Comparison of ENCODE assay signal across 28 cellular contexts in the genomic region with DNA sequence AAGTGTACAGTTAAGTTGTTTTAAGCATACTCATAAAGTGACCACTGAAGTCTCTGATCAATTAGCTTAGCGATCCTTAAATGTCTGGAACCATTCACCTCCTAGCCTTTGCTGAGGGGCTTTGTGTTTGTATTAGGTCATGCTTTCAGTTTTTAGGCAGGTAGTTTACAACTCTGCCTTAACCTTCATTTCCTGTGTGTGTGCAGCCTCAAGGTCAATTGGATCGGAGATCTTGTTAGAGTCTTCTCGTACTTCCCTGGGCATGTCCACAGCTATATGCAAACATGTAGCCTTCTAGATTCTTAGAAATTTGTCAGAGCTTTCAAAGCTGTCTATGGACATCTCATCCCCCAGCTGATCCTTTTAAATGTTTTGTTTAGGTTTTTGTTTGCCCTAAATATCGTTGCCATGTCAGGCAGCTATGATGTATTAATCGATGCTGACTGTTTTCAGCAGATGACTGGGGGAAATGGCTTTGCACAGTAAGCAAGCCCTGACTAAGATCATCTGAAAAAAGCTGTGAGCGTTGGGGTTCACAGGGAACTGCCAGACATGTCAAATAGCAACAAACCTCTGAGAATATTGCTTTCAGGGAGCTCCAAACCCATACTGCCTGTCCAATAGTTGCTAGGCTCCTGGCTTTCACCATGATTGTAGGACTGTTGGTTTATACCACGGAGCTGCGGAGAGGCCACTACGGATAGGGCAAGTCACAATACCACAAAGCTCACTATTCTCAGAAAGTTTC. TPM values are rescaled to one million over a fixed set of nuclear protein-coding genes. Genes with fewer than 3 reads are reported as not detected.
A peak's percentile ranks its signal among the peaks of the same experiment; 100 is the strongest.
DNase-seq lines count a peak whose midpoint lies in the region; ATAC-seq lines count a peak whose summit lies in the region.
"Had no signal": no experiment of that assay in that cellular context is flagged by ENCODE, and none has a peak within 500 bp of the region (broad histone marks: within the 10 kb centered on the region; RNA-seq: fewer than 3 reads in every experiment).

No MANE protein-coding gene starts in this region.

- no peaks in the 10 kb centered on the region for H3K9me3 Mint-ChIP-seq in activated naive CD8-positive, alpha-beta T cell treated with anti-CD3 and anti-CD28 coated beads, Interleukin-2, amount 10 ng/mL, durations not matched to agents 7 days and 5 days
- peaks cover 0 to 7% of the 10 kb centered on the region in 2 donors for H3K9me3 Mint-ChIP-seq in stimulated activated naive CD8-positive, alpha-beta T cell treated with anti-CD3 and anti-CD28 coated beads, Interleukin-15, amount 100 ng/mL, for 72 hours
- H3K9me3 Mint-ChIP-seq: type B pancreatic cell had no signal

- H3K9me3 ChIP-seq in GM23248 (ENCODE audit: low read depth): no peaks in the 10 kb centered on the region

- no peaks in the 10 kb centered on the region for H3K9me2 ChIP-seq in GM23248 (ENCODE audit: insufficient read depth)

- H3F3A ChIP-seq in GM23248 (ENCODE audit: insufficient read depth): no peaks in the 10 kb centered on the region

- no peaks in the 10 kb centered on the region for H3K79me2 ChIP-seq in GM23248 (ENCODE audit: insufficient read depth)

- peak overlapping the region; percentile 26 for H3K27ac Mint-ChIP-seq in activated naive CD8-positive, alpha-beta T cell treated with anti-CD3 and anti-CD28 coated beads, Interleukin-2, amount 10 ng/mL, durations not matched to agents 7 days and 5 days
- no peak overlapping the region for H3K27ac Mint-ChIP-seq in stimulated activated naive CD8-positive, alpha-beta T cell treated with anti-CD3 and anti-CD28 coated beads, Interleukin-15, amount 100 ng/mL, for 72 hours
- H3K27ac Mint-ChIP-seq: naive B cell, type B pancreatic cell, WTC11 had no signal

- no peaks in the 10 kb centered on the region for H4K20me1 ChIP-seq in GM23248 (ENCODE audit: insufficient read depth)

- H2AFZ ChIP-seq in GM23248: no peak overlapping the region

- H3K4me3 ChIP-seq in GM23248: no peak overlapping the region
- H3K4me3 ChIP-seq: breast epithelium, left lung, smooth muscle cell had no signal

- 58 to 63% methylated on average over 9 of the region's 9 CpGs for WGBS in GM23248 (ENCODE audit: low coverage in 1 of 2, low lambda C conversion rate in 2 of 2, missing lambda C conversion rate in 2 of 2), 2 experiments

- ATAC-seq in activated naive CD8-positive, alpha-beta T cell treated with anti-CD3 and anti-CD28 coated beads, Interleukin-2, amount 10 ng/mL, durations not matched to agents 7 days and 5 days (ENCODE audit: low read depth): peak; percentile 82
- peak; percentile 94 for ATAC-seq in stimulated activated naive CD8-positive, alpha-beta T cell treated with anti-CD3 and anti-CD28 coated beads, Interleukin-15, amount 100 ng/mL, for 72 hours
- ATAC-seq: left lung, WTC11 had no signal

- in situ Hi-C loops in GM23248 (cut with MboI): no loop called here

- H3K27me3 Mint-ChIP-seq in activated naive CD8-positive, alpha-beta T cell treated with anti-CD3 and anti-CD28 coated beads, Interleukin-2, amount 10 ng/mL, durations not matched to agents 7 days and 5 days: no peaks in the 10 kb centered on the region
- H3K27me3 Mint-ChIP-seq in stimulated activated naive CD8-positive, alpha-beta T cell treated with anti-CD3 and anti-CD28 coated beads, Interleukin-15, amount 100 ng/mL, for 72 hours: no peaks in the 10 kb centered on the region
- H3K27me3 Mint-ChIP-seq: type B pancreatic cell had no signal

- no peak overlapping the region for H3K4me2 ChIP-seq in GM23248 (ENCODE audit: unreplicated experiment)
- H3K4me2 ChIP-seq: smooth muscle cell had no signal

- no peaks in the 10 kb centered on the region for H3K36me3 Mint-ChIP-seq in activated naive CD8-positive, alpha-beta T cell treated with anti-CD3 and anti-CD28 coated beads, Interleukin-2, amount 10 ng/mL, durations not matched to agents 7 days and 5 days
- H3K36me3 Mint-ChIP-seq: naive B cell, type B pancreatic cell had no signal

- peaks cover 1% of the 10 kb centered on the region for H3K4me1 Mint-ChIP-seq in activated naive CD8-positive, alpha-beta T cell treated with anti-CD3 and anti-CD28 coated beads, Interleukin-2, amount 10 ng/mL, durations not matched to agents 7 days and 5 days
- peaks cover 14% of the 10 kb centered on the region for H3K4me1 Mint-ChIP-seq in stimulated activated naive CD8-positive, alpha-beta T cell treated with anti-CD3 and anti-CD28 coated beads, Interleukin-15, amount 100 ng/mL, for 72 hours
- H3K4me1 Mint-ChIP-seq: naive B cell, WTC11 had no signal

- no peaks in the 10 kb centered on the region for H3K36me3 ChIP-seq in GM23248 (ENCODE audit: low read depth)
- H3K36me3 ChIP-seq: breast epithelium, left lung had no signal

- H3K4me1 ChIP-seq in GM23248 (ENCODE audit: insufficient read depth): no peaks in the 10 kb centered on the region
- H3K4me1 ChIP-seq: breast epithelium, left lung had no signal

- H3K27ac ChIP-seq in GM23248: no peak overlapping the region
- H3K27ac ChIP-seq: breast epithelium, epithelial cell of prostate, left lung had no signal

- no peak overlapping the region for H3K9ac ChIP-seq in GM23248

- peak overlapping the region; percentile 21 for H3K4me3 Mint-ChIP-seq in activated naive CD8-positive, alpha-beta T cell treated with anti-CD3 and anti-CD28 coated beads, Interleukin-2, amount 10 ng/mL, durations not matched to agents 7 days and 5 days
- H3K4me3 Mint-ChIP-seq in stimulated activated naive CD8-positive, alpha-beta T cell treated with anti-CD3 and anti-CD28 coated beads, Interleukin-15, amount 100 ng/mL, for 72 hours: peak overlapping the region; percentile 7 to 11
- H3K4me3 Mint-ChIP-seq: naive B cell, type B pancreatic cell, WTC11 had no signal

- H3K27me3 ChIP-seq in GM23248 (replicated peaks; ENCODE audit: insufficient read depth): no peaks in the 10 kb centered on the region
- H3K27me3 ChIP-seq: breast epithelium, left lung had no signal

- DNase-seq in activated CD4-positive, alpha-beta T cell treated with anti-CD3 and anti-CD28 coated beads for 48 hours: peak; percentile 9
- DNase-seq in activated CD4-positive, alpha-beta T cell treated with anti-CD3 and anti-CD28 coated beads for 1 hour: no peak
- DNase-seq in stimulated activated CD4-positive, alpha-beta T cell treated with anti-CD3 and anti-CD28 coated beads, Interleukin-1b, Interleukin-23, amount 100 ng/mL, for 48 hours: peak; percentile 11
- DNase-seq in stimulated activated CD4-positive, alpha-beta T cell treated with anti-CD3 and anti-CD28 coated beads, Interleukin-2, amount 100 ng/mL, for 48 hours: no peak
- DNase-seq in activated naive CD8-positive, alpha-beta T cell treated with anti-CD3 and anti-CD28 coated beads, Interleukin-2, amount 10 ng/mL, durations not matched to agents 7 days and 5 days: no peak
- peak in 1 of 2 donors; percentile 38 for DNase-seq in stimulated activated naive CD8-positive, alpha-beta T cell treated with anti-CD3 and anti-CD28 coated beads, Interleukin-15, amount 100 ng/mL, for 72 hours
- DNase-seq in GM23248: no peak
- DNase-seq in NCI-H82 (lab: John Stamatoyannopoulos, UW): no peak
- DNase-seq: activated effector memory CD4-positive, alpha-beta T cell treated with Interleukin-2 at 50 U/mL for 16 hours; amygdala; effector CD4-positive, alpha-beta T cell; glutamatergic neuron; left lung; naive B cell; NCI-H1092 treated with DMSO at 0.1 percent for 48 hours; NCI-H1930; NCI-H524 treated with DMSO at 0.1 percent for 48 hours; retina; Right ventricle myocardium superior; stimulated activated CD4-positive, alpha-beta T cell treated with anti-CD3 and anti-CD28 coated beads, Interleukin-2, amount 100 ng/mL, for 24 hours; substantia nigra had no signal

- POLR2A ChIA-PET in activated naive CD8-positive, alpha-beta T cell treated with anti-CD3 and anti-CD28 coated beads, Interleukin-2, amount 10 ng/mL, durations not matched to agents 7 days and 5 days (lab: Charles Lee): no interaction called here

RNA-seq across cellular contexts. Expression of gene GLYAT, which starts 45.6 kb away (rescaled TPM):
- not detected for total RNA-seq in activated naive CD8-positive, alpha-beta T cell treated with anti-CD3 and anti-CD28 coated beads, Interleukin-2, amount 10 ng/mL, durations not matched to agents 7 days and 5 days
- not detected in 2 replicates for total RNA-seq in GM23248 (2014; rRNA removed; shearing (Covaris generic))
- not detected in 2 replicates for polyA plus RNA-seq in GM23248 (2016; fragmentation: Nextera tagmentation; extraction: Ambion mirVana)
- total RNA-seq: CD8-positive, alpha-beta memory T cell; H4; left lung; smooth muscle cell; WTC11 had no signal
- polyA plus RNA-seq: CD8-positive, alpha-beta memory T cell; smooth muscle cell had no signal

Comparison
In these comparisons a context has a peak if more than half of its experiments do, and no peak if none do; other contexts are left out.
1. DNase-seq: peak in activated CD4-positive, alpha-beta T cell treated with anti-CD3 and anti-CD28 coated beads for 48 hours (single experiment) and stimulated activated CD4-positive, alpha-beta T cell treated with anti-CD3 and anti-CD28 coated beads, Interleukin-1b, Interleukin-23, amount 100 ng/mL, for 48 hours (single experiment); none in activated CD4-positive, alpha-beta T cell treated with anti-CD3 and anti-CD28 coated beads for 1 hour (single experiment), stimulated activated CD4-positive, alpha-beta T cell treated with anti-CD3 and anti-CD28 coated beads, Interleukin-2, amount 100 ng/mL, for 48 hours (0 of 2), activated naive CD8-positive, alpha-beta T cell treated with anti-CD3 and anti-CD28 coated beads, Interleukin-2, amount 10 ng/mL, durations not matched to agents 7 days and 5 days (single experiment), GM23248 (single experiment) and NCI-H82 (single experiment).